In the genomic region with DNA sequence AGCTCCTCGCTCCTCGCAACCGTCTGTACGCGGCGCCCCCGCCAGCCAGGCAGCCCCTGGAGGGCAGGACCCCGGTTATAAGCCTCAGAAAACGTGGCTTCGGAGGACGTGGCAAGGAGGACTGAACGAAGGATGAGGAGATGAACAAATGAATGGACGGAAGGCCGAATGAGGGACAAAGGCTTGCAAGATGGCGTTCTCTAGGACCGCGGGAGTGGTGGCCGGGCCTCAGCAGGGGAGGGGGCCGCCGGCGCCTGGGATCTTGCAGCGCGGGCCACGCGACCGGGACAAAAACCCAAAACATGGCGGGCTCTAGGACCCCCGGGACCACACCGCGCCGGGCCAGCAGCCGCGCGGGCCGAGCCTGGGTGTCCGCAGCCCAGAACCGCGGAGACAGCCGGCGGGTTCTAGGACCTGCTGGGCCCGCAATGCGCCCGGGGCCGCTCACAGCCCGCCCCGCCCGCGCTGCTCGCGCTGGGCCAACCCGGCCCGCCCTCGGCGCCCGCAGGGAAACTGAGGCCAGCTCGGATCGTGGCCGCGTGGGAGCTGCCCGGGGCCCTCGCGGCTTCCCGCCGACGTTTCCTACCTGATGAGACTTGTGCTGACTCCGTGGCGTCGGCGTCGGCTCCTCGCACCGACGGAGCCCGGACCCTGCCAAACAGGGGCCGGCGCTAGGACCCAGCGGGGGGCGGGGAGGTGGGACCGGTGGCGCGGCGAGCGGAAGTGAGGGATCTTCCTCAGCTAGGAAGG, we compare ENCODE assay signal across 8 cellular contexts.
DNase-seq lines count a peak whose midpoint lies in the region; ATAC-seq and TF ChIP-seq lines count a peak whose summit lies in the region.

No MANE protein-coding gene starts in this region.

- TF ChIP-seq CTCF in AG04449 (IDR thresholded peaks at IDR 0.05; ENCODE audit: insufficient read depth, low read length, missing control alignments) = no peak

- ATAC-seq in GM18870 (IDR thresholded peaks at IDR 0.05; ENCODE audit: unreplicated experiment) (peak; percentile 48), HG03103 (IDR thresholded peaks at IDR 0.05; ENCODE audit: low read depth, unreplicated experiment) (peak; percentile 41)

- CTCF ChIA-PET in AG04449 (lab: Yijun Ruan, JAX) = interaction anchor here (0.6 to 4.2 kb wide), 6 partner anchors 38 to 795 kb away, joined by 3 to 40 read pairs (median 4); a partner anchor contains a TSS

- H3K4me3 ChIP-seq in AG04449 (ENCODE audit: low read depth, low read length) = peak overlapping the region; percentile 98

- POLR2A ChIA-PET in AG04449 (lab: Yijun Ruan, JAX) = interaction anchor here (0.7 to 2.4 kb wide), 17 partner anchors 8 to 114 kb away, joined by 3 to 28 read pairs (median 5); a partner anchor contains a TSS

- peak overlapping the region; percentile 93 for H3K27ac ChIP-seq in caudate nucleus (ENCODE audit: low read depth, low read length)

- DNase-seq in AG04449 (ENCODE audit: low read depth, low spot score) (no peak), NCI-H2227 (lab: John Stamatoyannopoulos, UW; ENCODE audit: unreplicated experiment) (peak; percentile 93), caudate nucleus (lab: John Stamatoyannopoulos, UW) (peak; percentile 45 to 94 (median 85)), islet precursor cell (peak; percentile 97)
- peak; percentile 70 to 75 (median 73) for DNase-seq in activated CD4-positive, CD25-positive, alpha-beta regulatory T cell (lab: John Stamatoyannopoulos, UW)
- DNase-seq in stimulated activated CD4-positive, alpha-beta T cell treated with anti-CD3 and anti-CD28 coated beads, Interleukin-12 subunit alpha, Interleukin-12 subunit beta, amount 100 ng/mL, for 24 hours (ENCODE audit: low read depth in 2 of 2) = peak; percentile 77 to 91
